8 cellular contexts compared by ENCODE assay signal in genomic region chr13:35475131-35475959, GRCh38. TPM values are rescaled to one million over a fixed set of nuclear protein-coding genes. Genes with fewer than 3 reads are reported as not detected.
DNase-seq lines count a peak whose midpoint lies in the region; ATAC-seq and TF ChIP-seq lines count a peak whose summit lies in the region.

No MANE protein-coding gene starts in this region.

- intact Hi-C loops in adrenal gland (cut with DNase I) = no loop called here

- whole genome bisulfite sequencing in adrenal gland, 4 donors = 21 to 38% (median 34%) methylated on average over 31 to 50 of the region's 50 CpGs

- no peak for DNase-seq in AG04449 (ENCODE audit: low read depth, low spot score)
- DNase-seq in H4 (ENCODE audit: low spot score) = peak; percentile 24
- peak; percentile 16 to 70 (median 40) for DNase-seq in adrenal gland

- H3K9ac ChIP-seq in skeletal muscle satellite cell (ENCODE audit: low read depth, low read length) = peak overlapping the region; percentile 94

- ATAC-seq in HG03432 (IDR thresholded peaks at IDR 0.05; ENCODE audit: unreplicated experiment) (no peak), GM19328 (IDR thresholded peaks at IDR 0.05; ENCODE audit: unreplicated experiment) (no peak), GM21447 (IDR thresholded peaks at IDR 0.05; ENCODE audit: unreplicated experiment) (no peak)

- peak overlapping the region in 3 of 5 donors; percentile 28 to 63 (median 56) for H3K27ac ChIP-seq in adrenal gland

- no peaks in the 10 kb centered on the region for H3K36me3 ChIP-seq in adrenal gland (replicated peaks in 1 of 2)
- no peaks in the 10 kb centered on the region for H3K36me3 ChIP-seq in skeletal muscle satellite cell (ENCODE audit: insufficient read depth, low read length)

- TF ChIP-seq POLR2A in adrenal gland (IDR thresholded peaks at IDR 0.05) = no peak

- H3K4me3 ChIP-seq in AG04449 (ENCODE audit: low read depth, low read length) (peak overlapping the region; percentile 60), adrenal gland (peak overlapping the region in 3 of 4 donors; percentile 14 to 47 (median 14)), iPS-18c (ENCODE audit: insufficient read depth, low read depth, low read length) (peak overlapping the region; percentile 43), skeletal muscle satellite cell (ENCODE audit: low read length) (peak overlapping the region; percentile 88)

- POLR2A ChIA-PET in AG04449 (lab: Yijun Ruan, JAX) = interaction anchor here (0.6 kb wide), 1 partner anchor 66 kb away, joined by 3 read pairs; no protein-coding TSS in a partner anchor

- H3K4me1 ChIP-seq in adrenal gland (replicated peaks in 1 of 2) = no peaks in the 10 kb centered on the region
- H3K4me1 ChIP-seq in skeletal muscle satellite cell (ENCODE audit: control insufficient read depth, insufficient read depth, low read length) = peaks cover 14% of the 10 kb centered on the region

- H3K27me3 ChIP-seq in adrenal gland (no peaks in the 10 kb centered on the region), skeletal muscle satellite cell (ENCODE audit: control insufficient read depth, insufficient read depth, low read length) (no peaks in the 10 kb centered on the region)

- TF ChIP-seq CTCF in AG04449 (IDR thresholded peaks at IDR 0.05; ENCODE audit: insufficient read depth, low read length, missing control alignments) (no peak), adrenal gland (IDR thresholded peaks at IDR 0.05) (no peak)

- CTCF ChIA-PET in AG04449 (lab: Yijun Ruan, JAX) = no interaction called here

- H3K4me2 ChIP-seq in skeletal muscle satellite cell (ENCODE audit: low read length) = peak overlapping the region; percentile 93

- H3K9me3 ChIP-seq in adrenal gland (replicated peaks in 1 of 3) (no peaks in the 10 kb centered on the region), iPS-18c (ENCODE audit: control insufficient read depth, insufficient read depth, low read length) (no peaks in the 10 kb centered on the region), skeletal muscle satellite cell (replicated peaks; ENCODE audit: low read length) (no peaks in the 10 kb centered on the region)

RNA-seq across cellular contexts. Expression of gene MAB21L1, which starts 1.1 kb away (rescaled TPM):
- 0.99 and 1.2 TPM in 2 replicates for total RNA-seq in H4 (2014; rRNA removed; shearing (Covaris generic))
- total RNA-seq in adrenal gland = 1 to 10 TPM in 3 of 8 donors, under 1 TPM in 4, not detected in 1; 0.06 to 3.9 (median 0.55) TPM
- polyA plus RNA-seq in adrenal gland = 1 to 10 TPM in 2 of 3 donors, under 1 TPM in 1; 0.57 to 2.7 (median 2.3) TPM
- 1.3 and 2.0 TPM in 2 replicates for total RNA-seq in skeletal muscle satellite cell (2012; rRNA removed)

Comparison
In these comparisons a context has a peak if more than half of its experiments do, and no peak if none do; other contexts are left out.
1. H3K4me3 ChIP-seq: peak in every context shown above with its lines; median percentile 88 in skeletal muscle satellite cell; 60 in AG04449; 43 in iPS-18c; 14 in adrenal gland.